28 cellular contexts compared by ENCODE assay signal in genomic region chr2:166881177-166881576, GRCh38. TPM values are rescaled to one million over a fixed set of nuclear protein-coding genes. Genes with fewer than 3 reads are reported as not detected.
"Had no signal": no experiment of that assay in that cellular context is flagged by ENCODE, and none has a peak within 500 bp of the region (broad histone marks: within the 10 kb centered on the region; RNA-seq: fewer than 3 reads in every experiment).

No MANE protein-coding gene starts in this region.

- H3K9me3 Mint-ChIP-seq: activated B cell treated with CpG ODN at 0.5 μM for 24 hours; activated CD4-positive, alpha-beta memory T cell treated with anti-CD3 and anti-CD28 coated beads for 36 hours; activated naive CD4-positive, alpha-beta T cell treated with anti-CD3 and anti-CD28 coated beads for 36 hours; activated naive CD4-positive, alpha-beta T cell treated with anti-CD3 and anti-CD28 coated beads, Interleukin-2, amount 50 U/mL, for 72 hours; activated T-cell treated with anti-CD3 and anti-CD28 coated beads, Interleukin-2, amount 50 U/mL, for 4 hours; activated T-helper 1 cell treated with anti-CD3 and anti-CD28 coated beads, Interleukin-12 subunit alpha, Interleukin-12 subunit beta, Interleukin-2, Interleukin-4 antibody, amounts not matched to agents 30 ng/mL and 10 ng/mL and 1 ng/mL, durations not matched to agents 14 hours and 24 hours and 36 hours had no signal

- H3K4me3 Mint-ChIP-seq: activated B cell treated with CpG ODN at 0.5 μM for 24 hours; activated CD4-positive, alpha-beta memory T cell treated with anti-CD3 and anti-CD28 coated beads for 36 hours; activated naive CD4-positive, alpha-beta T cell treated with anti-CD3 and anti-CD28 coated beads for 36 hours; activated T-cell treated with anti-CD3 and anti-CD28 coated beads, Interleukin-2, amount 50 U/mL, for 4 hours; activated T-helper 1 cell treated with anti-CD3 and anti-CD28 coated beads, Interleukin-12 subunit alpha, Interleukin-12 subunit beta, Interleukin-2, Interleukin-4 antibody, amounts not matched to agents 30 ng/mL and 10 ng/mL and 1 ng/mL, durations not matched to agents 14 hours and 24 hours and 36 hours; T-helper 17 cell had no signal

- H3K4me1 Mint-ChIP-seq: T-helper 17 cell had no signal

- DNase-seq: activated B cell treated with CpG ODN at 0.5 μM for 24 hours; activated CD4-positive, alpha-beta memory T cell treated with anti-CD3 and anti-CD28 coated beads for 36 hours; activated CD4-positive, alpha-beta T cell treated with anti-CD3 and anti-CD28 coated beads for 4 hours; activated CD4-positive, alpha-beta T cell treated with anti-CD3 and anti-CD28 coated beads, Interleukin-2, amount 50 U/mL, for 1 hour; activated CD4-positive, CD25-positive, alpha-beta regulatory T cell treated with anti-CD3 and anti-CD28 coated beads, Interleukin-2, amount 50 U/mL, for 72 hours; activated CD8-positive, alpha-beta memory T cell treated with anti-CD3 and anti-CD28 coated beads, Interleukin-2, amount 50 U/mL, for 4 hours; activated gamma-delta T cell treated with Interleukin-2 at 50 U/mL for 16 hours; activated naive CD4-positive, alpha-beta T cell treated with anti-CD3 and anti-CD28 coated beads for 36 hours; activated T-cell treated with anti-CD3 and anti-CD28 coated beads for 4 hours; activated T-cell treated with anti-CD3 and anti-CD28 coated beads, Interleukin-2, amount 50 U/mL, for 4 hours; aorta; body of pancreas; NCI-H1092 treated with DMSO at 0.1 percent for 48 hours; NCI-H1417; NCI-H187 treated with DMSO at 0.1 percent for 48 hours; NCI-H2081; NCI-H226; NCI-H524 treated with DMSO at 0.1 percent for 48 hours; SHP77; SJCRH30; SK-N-SH; T-helper 17 cell had no signal

- H3K27ac Mint-ChIP-seq: activated B cell treated with CpG ODN at 0.5 μM for 24 hours; activated CD4-positive, alpha-beta memory T cell treated with anti-CD3 and anti-CD28 coated beads for 36 hours; activated naive CD4-positive, alpha-beta T cell treated with anti-CD3 and anti-CD28 coated beads for 36 hours; activated naive CD4-positive, alpha-beta T cell treated with anti-CD3 and anti-CD28 coated beads, Interleukin-2, amount 50 U/mL, for 72 hours; activated T-helper 1 cell treated with anti-CD3 and anti-CD28 coated beads, Interleukin-12 subunit alpha, Interleukin-12 subunit beta, Interleukin-2, Interleukin-4 antibody, amounts not matched to agents 30 ng/mL and 10 ng/mL and 1 ng/mL, durations not matched to agents 14 hours and 24 hours and 36 hours; T-helper 17 cell had no signal

- H3K36me3 ChIP-seq: breast epithelium, SJCRH30 had no signal

- H3K27ac ChIP-seq: body of pancreas, breast epithelium, SJCRH30, VCaP had no signal

- H3K27me3 Mint-ChIP-seq: activated B cell treated with CpG ODN at 0.5 μM for 24 hours; activated CD4-positive, alpha-beta memory T cell treated with anti-CD3 and anti-CD28 coated beads for 36 hours; T-helper 17 cell had no signal

- H3K9me3 ChIP-seq: body of pancreas, breast epithelium, SJCRH30, SK-N-SH had no signal

- H3K36me3 Mint-ChIP-seq: activated CD4-positive, alpha-beta memory T cell treated with anti-CD3 and anti-CD28 coated beads for 36 hours; activated naive CD4-positive, alpha-beta T cell treated with anti-CD3 and anti-CD28 coated beads, Interleukin-2, amount 50 U/mL, for 72 hours had no signal

- H3K4me3 ChIP-seq: body of pancreas, breast epithelium, K562, SJCRH30 had no signal

- H3K9ac ChIP-seq: SK-N-SH had no signal

RNA-seq across cellular contexts. Expression of gene XIRP2, which starts 7.1 kb away (rescaled TPM):
- total RNA-seq: activated B cell treated with CpG ODN at 0.5 μM for 24 hours; activated CD4-positive, alpha-beta memory T cell treated with anti-CD3 and anti-CD28 coated beads for 36 hours; activated naive CD4-positive, alpha-beta T cell treated with anti-CD3 and anti-CD28 coated beads for 36 hours; activated naive CD4-positive, alpha-beta T cell treated with anti-CD3 and anti-CD28 coated beads, Interleukin-2, amount 50 U/mL, for 72 hours; activated T-cell treated with anti-CD3 and anti-CD28 coated beads, Interleukin-2, amount 50 U/mL, for 4 hours; activated T-helper 1 cell treated with anti-CD3 and anti-CD28 coated beads, Interleukin-12 subunit alpha, Interleukin-12 subunit beta, Interleukin-2, Interleukin-4 antibody, amounts not matched to agents 30 ng/mL and 10 ng/mL and 1 ng/mL, durations not matched to agents 14 hours and 24 hours and 36 hours; body of pancreas; breast epithelium; NCI-H460 had no signal
